ENCODE assay signal across 12 cellular contexts in genomic region chr6:10460096-10460495, GRCh38. TPM values are rescaled to one million over a fixed set of nuclear protein-coding genes. Genes with fewer than 3 reads are reported as not detected.
DNase-seq lines count a peak whose midpoint lies in the region; ATAC-seq, FAIRE-seq and TF ChIP-seq lines count a peak whose summit lies in the region.
"Had no signal": no experiment of that assay in that cellular context is flagged by ENCODE, and none has a peak within 500 bp of the region (broad histone marks: within the 10 kb centered on the region; RNA-seq: fewer than 3 reads in every experiment).

No MANE protein-coding gene starts in this region.

- H3K9me3 Mint-ChIP-seq in activated CD4-positive, alpha-beta memory T cell treated with anti-CD3 and anti-CD28 coated beads, Interleukin-2, amount 10 ng/mL, durations not matched to agents 7 days and 5 days: no peaks in the 10 kb centered on the region

- H3K36me3 Mint-ChIP-seq in activated CD4-positive, alpha-beta memory T cell treated with anti-CD3 and anti-CD28 coated beads, Interleukin-2, amount 10 ng/mL, durations not matched to agents 7 days and 5 days (ENCODE audit: low read depth): no peaks in the 10 kb centered on the region

- H3K4me3 Mint-ChIP-seq in activated CD4-positive, alpha-beta memory T cell treated with anti-CD3 and anti-CD28 coated beads, Interleukin-2, amount 10 ng/mL, durations not matched to agents 7 days and 5 days: no peak overlapping the region

- DNase-seq in renal cortical epithelial cell (ENCODE audit: low read depth): peak; percentile 64
- no peak for DNase-seq in activated CD4-positive, alpha-beta memory T cell treated with anti-CD3 and anti-CD28 coated beads, Interleukin-2, amount 10 ng/mL, durations not matched to agents 7 days and 5 days
- no peak for DNase-seq in H54 (ENCODE audit: insufficient read length, low spot score)
- no peak for DNase-seq in frontal cortex (ENCODE audit: low spot score in 2 of 2)
- no peak for DNase-seq in NCI-H510A (lab: John Stamatoyannopoulos, UW)
- DNase-seq: activated CD4-positive, alpha-beta T cell treated with anti-CD3 and anti-CD28 coated beads, Interleukin-2, amount 50 U/mL, for 1 hour; DMS153; NCI-H1417 had no signal

- peaks cover 15% of the 10 kb centered on the region for H3K27me3 Mint-ChIP-seq in activated CD4-positive, alpha-beta memory T cell treated with anti-CD3 and anti-CD28 coated beads, Interleukin-2, amount 10 ng/mL, durations not matched to agents 7 days and 5 days

- peak; percentile 87 for ATAC-seq in GM19035 (IDR thresholded peaks at IDR 0.05; ENCODE audit: unreplicated experiment)
- peak; percentile 93 for ATAC-seq in GM21825 (IDR thresholded peaks at IDR 0.05; ENCODE audit: unreplicated experiment)
- peak; percentile 95 for ATAC-seq in HG03342 (IDR thresholded peaks at IDR 0.05; ENCODE audit: unreplicated experiment)

- no peak overlapping the region for H3K27ac Mint-ChIP-seq in activated CD4-positive, alpha-beta memory T cell treated with anti-CD3 and anti-CD28 coated beads, Interleukin-2, amount 10 ng/mL, durations not matched to agents 7 days and 5 days

- no peaks in the 10 kb centered on the region for H3K4me1 Mint-ChIP-seq in activated CD4-positive, alpha-beta memory T cell treated with anti-CD3 and anti-CD28 coated beads, Interleukin-2, amount 10 ng/mL, durations not matched to agents 7 days and 5 days

- POLR2A ChIA-PET in activated CD4-positive, alpha-beta memory T cell treated with anti-CD3 and anti-CD28 coated beads, Interleukin-2, amount 10 ng/mL, durations not matched to agents 7 days and 5 days (lab: Charles Lee): no interaction called here

- no peak for TF ChIP-seq POLR2A in H54 (IDR thresholded peaks at IDR 0.05; ENCODE audit: low read depth, low read length)

- FAIRE-seq in H54 (lab: Jason Lieb, UNC) (no peak), frontal cortex (lab: Jason Lieb, UNC) (no peak)

- CTCF ChIA-PET in activated CD4-positive, alpha-beta memory T cell treated with anti-CD3 and anti-CD28 coated beads, Interleukin-2, amount 10 ng/mL, durations not matched to agents 7 days and 5 days (lab: Charles Lee): no interaction called here

RNA-seq across cellular contexts. Expression of gene TFAP2A, which starts 45.2 kb away (rescaled TPM):
- total RNA-seq in renal cortical epithelial cell (2.3 and 11.2 TPM in 2 replicates), frontal cortex (not detected)
- total RNA-seq in activated CD4-positive, alpha-beta memory T cell treated with anti-CD3 and anti-CD28 coated beads, Interleukin-2, amount 10 ng/mL, durations not matched to agents 7 days and 5 days: under 1 TPM in 1 of 2 experiments, not detected in 1; 0.20 TPM
- total RNA-seq: skeletal muscle tissue had no signal
